Comparison of ENCODE assay signal across 1 cellular context in the genomic region with DNA sequence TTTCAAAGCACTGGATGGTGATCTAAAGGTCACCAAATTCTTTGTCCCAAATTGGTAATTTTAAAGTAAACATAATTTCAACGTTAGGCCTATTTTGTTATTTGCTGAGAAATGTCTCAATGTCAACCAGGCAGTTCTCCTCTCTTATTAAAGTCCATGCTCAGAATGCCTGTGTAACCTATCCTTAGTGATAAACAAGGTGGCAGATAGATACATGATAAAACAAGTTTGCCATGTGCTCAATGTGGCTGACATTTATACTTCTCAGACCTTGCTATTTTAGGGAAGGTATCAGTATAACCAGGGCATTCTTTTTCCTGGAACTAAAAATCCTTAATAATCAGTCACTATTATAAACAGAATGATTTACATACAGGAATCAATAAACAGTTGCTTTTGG.
TF ChIP-seq lines count a peak whose summit lies in the region.

No MANE protein-coding gene starts in this region.

TF ChIP-seq in A549, 52 proteins besides CTCF, POLR2A, EP300 and RAD21 (continued from another document):
- TF ChIP-seq, protein P1, sequence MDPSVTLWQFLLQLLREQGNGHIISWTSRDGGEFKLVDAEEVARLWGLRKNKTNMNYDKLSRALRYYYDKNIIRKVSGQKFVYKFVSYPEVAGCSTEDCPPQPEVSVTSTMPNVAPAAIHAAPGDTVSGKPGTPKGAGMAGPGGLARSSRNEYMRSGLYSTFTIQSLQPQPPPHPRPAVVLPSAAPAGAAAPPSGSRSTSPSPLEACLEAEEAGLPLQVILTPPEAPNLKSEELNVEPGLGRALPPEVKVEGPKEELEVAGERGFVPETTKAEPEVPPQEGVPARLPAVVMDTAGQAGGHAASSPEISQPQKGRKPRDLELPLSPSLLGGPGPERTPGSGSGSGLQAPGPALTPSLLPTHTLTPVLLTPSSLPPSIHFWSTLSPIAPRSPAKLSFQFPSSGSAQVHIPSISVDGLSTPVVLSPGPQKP (IDR thresholded peaks at IDR 0.05; ENCODE audit: low read depth, low read length): no peak
